6 cellular contexts compared by ENCODE assay signal in genomic region chr10:129860396-129860795, GRCh38.
"Had no signal": no experiment of that assay in that cellular context is flagged by ENCODE, and none has a peak within 500 bp of the region (broad histone marks: within the 10 kb centered on the region; RNA-seq: fewer than 3 reads in every experiment).

No MANE protein-coding gene starts in this region.

- H2AFZ ChIP-seq: GM23338 had no signal

- H3K4me3 ChIP-seq: GM23338, K562 had no signal

- H3K27ac ChIP-seq: HL-60 had no signal

- DNase-seq: H9, HCEC 1CT, IMR-90 had no signal

- H3K4me2 ChIP-seq: GM23338 had no signal

- H3K4me3 Mint-ChIP-seq: GM23338, H9 had no signal

- H3K27ac Mint-ChIP-seq: GM23338, H9 had no signal
